In genomic region chr1:182779530-182779929, GRCh38 we compare ENCODE assay signal across 36 cellular contexts.
"Had no signal": no experiment of that assay in that cellular context is flagged by ENCODE, and none has a peak within 500 bp of the region (broad histone marks: within the 10 kb centered on the region; RNA-seq: fewer than 3 reads in every experiment).

No MANE protein-coding gene starts in this region.

- H3K9me3 Mint-ChIP-seq: activated naive CD4-positive, alpha-beta T cell treated with anti-CD3 and anti-CD28 coated beads for 36 hours; activated naive CD4-positive, alpha-beta T cell treated with anti-CD3 and anti-CD28 coated beads, Interleukin-2, amount 10 ng/mL, durations not matched to agents 7 days and 5 days; activated naive CD4-positive, alpha-beta T cell treated with anti-CD3 and anti-CD28 coated beads, Interleukin-2, amount 50 U/mL, for 24 hours; activated naive CD4-positive, alpha-beta T cell treated with anti-CD3 and anti-CD28 coated beads, Interleukin-2, amount 50 U/mL, for 72 hours; activated naive CD8-positive, alpha-beta T cell treated with anti-CD3 and anti-CD28 coated beads for 36 hours; activated naive CD8-positive, alpha-beta T cell treated with anti-CD3 and anti-CD28 coated beads, Interleukin-2, amount 10 ng/mL, durations not matched to agents 7 days and 5 days; activated naive CD8-positive, alpha-beta T cell treated with anti-CD3 and anti-CD28 coated beads, Interleukin-2, amount 50 U/mL, for 24 hours; activated T-cell treated with anti-CD3 and anti-CD28 coated beads, Interleukin-2, amount 50 U/mL, for 24 hours; activated T-cell treated with anti-CD3 and anti-CD28 coated beads, Interleukin-2, amount 50 U/mL, for 4 hours; activated T-cell treated with anti-CD3 and anti-CD28 coated beads, Interleukin-2, amount 50 U/mL, for 72 hours; activated T-helper 1 cell treated with anti-CD3 and anti-CD28 coated beads, Interleukin-12 subunit alpha, Interleukin-12 subunit beta, Interleukin-2, Interleukin-4 antibody, amounts not matched to agents 30 ng/mL and 10 ng/mL and 1 ng/mL, durations not matched to agents 14 hours and 24 hours and 36 hours; activated T-helper 17 cell treated with anti-CD3 and anti-CD28 coated beads, Interleukin-2, amount 50 U/mL, for 72 hours; activated T-helper 2 cell treated with anti-CD3 and anti-CD28 coated beads, Interferon-gamma antibody, Interleukin-2, Interleukin-4, amounts not matched to agents 10 μg/mL and 5 μg/mL and 100 μg/mL, durations not matched to agents 14 hours and 24 hours and 36 hours; brain; central memory CD8-positive, alpha-beta T cell had no signal

- H3K27ac Mint-ChIP-seq: activated naive CD4-positive, alpha-beta T cell treated with anti-CD3 and anti-CD28 coated beads for 36 hours; activated naive CD4-positive, alpha-beta T cell treated with anti-CD3 and anti-CD28 coated beads, Interleukin-2, amount 10 ng/mL, durations not matched to agents 7 days and 5 days; activated naive CD4-positive, alpha-beta T cell treated with anti-CD3 and anti-CD28 coated beads, Interleukin-2, amount 50 U/mL, for 24 hours; activated naive CD4-positive, alpha-beta T cell treated with anti-CD3 and anti-CD28 coated beads, Interleukin-2, amount 50 U/mL, for 72 hours; activated naive CD8-positive, alpha-beta T cell; activated naive CD8-positive, alpha-beta T cell treated with anti-CD3 and anti-CD28 coated beads for 36 hours; activated naive CD8-positive, alpha-beta T cell treated with anti-CD3 and anti-CD28 coated beads, Interleukin-2, amount 10 ng/mL, durations not matched to agents 7 days and 5 days; activated naive CD8-positive, alpha-beta T cell treated with anti-CD3 and anti-CD28 coated beads, Interleukin-2, amount 50 U/mL, for 24 hours; activated T-cell treated with anti-CD3 and anti-CD28 coated beads, Interleukin-2, amount 50 U/mL, for 24 hours; activated T-cell treated with anti-CD3 and anti-CD28 coated beads, Interleukin-2, amount 50 U/mL, for 72 hours; activated T-helper 1 cell treated with anti-CD3 and anti-CD28 coated beads, Interleukin-12 subunit alpha, Interleukin-12 subunit beta, Interleukin-2, Interleukin-4 antibody, amounts not matched to agents 30 ng/mL and 10 ng/mL and 1 ng/mL, durations not matched to agents 14 hours and 24 hours and 36 hours; activated T-helper 17 cell treated with anti-CD3 and anti-CD28 coated beads, Interleukin-2, amount 50 U/mL, for 72 hours; activated T-helper 2 cell treated with anti-CD3 and anti-CD28 coated beads, Interferon-gamma antibody, Interleukin-2, Interleukin-4, amounts not matched to agents 10 μg/mL and 5 μg/mL and 100 μg/mL, durations not matched to agents 14 hours and 24 hours and 36 hours; brain had no signal

- H3K4me3 ChIP-seq: adrenal gland, ascending aorta, body of pancreas, breast epithelium, cardiac muscle cell had no signal

- H3K36me3 Mint-ChIP-seq: activated naive CD4-positive, alpha-beta T cell treated with anti-CD3 and anti-CD28 coated beads, Interleukin-2, amount 10 ng/mL, durations not matched to agents 7 days and 5 days; activated naive CD4-positive, alpha-beta T cell treated with anti-CD3 and anti-CD28 coated beads, Interleukin-2, amount 50 U/mL, for 24 hours; activated naive CD4-positive, alpha-beta T cell treated with anti-CD3 and anti-CD28 coated beads, Interleukin-2, amount 50 U/mL, for 72 hours; activated naive CD8-positive, alpha-beta T cell; activated naive CD8-positive, alpha-beta T cell treated with anti-CD3 and anti-CD28 coated beads for 36 hours; activated naive CD8-positive, alpha-beta T cell treated with anti-CD3 and anti-CD28 coated beads, Interleukin-2, amount 10 ng/mL, durations not matched to agents 7 days and 5 days; brain had no signal

- H3K27me3 Mint-ChIP-seq: activated naive CD4-positive, alpha-beta T cell treated with anti-CD3 and anti-CD28 coated beads, Interleukin-2, amount 50 U/mL, for 24 hours had no signal

- ATAC-seq: activated naive CD4-positive, alpha-beta T cell treated with anti-CD3 and anti-CD28 coated beads, Interleukin-2, amount 50 U/mL, for 72 hours; activated naive CD8-positive, alpha-beta T cell treated with anti-CD3 and anti-CD28 coated beads, Interleukin-2, amount 50 U/mL, for 24 hours; activated T-cell treated with anti-CD3 and anti-CD28 coated beads, Interleukin-2, amount 50 U/mL, for 4 hours; activated T-cell treated with anti-CD3 and anti-CD28 coated beads, Interleukin-2, amount 50 U/mL, for 72 hours; activated T-helper 17 cell treated with anti-CD3 and anti-CD28 coated beads, Interleukin-2, amount 50 U/mL, for 72 hours; body of pancreas had no signal

- H3K36me3 ChIP-seq: adrenal gland, ascending aorta, brain microvascular endothelial cell, breast epithelium, cardiac muscle cell had no signal

- H3K27ac ChIP-seq: adrenal gland, ascending aorta, body of pancreas, brain microvascular endothelial cell, breast epithelium, cardiac muscle cell had no signal

- H3K4me3 Mint-ChIP-seq: activated naive CD4-positive, alpha-beta T cell treated with anti-CD3 and anti-CD28 coated beads for 36 hours; activated naive CD4-positive, alpha-beta T cell treated with anti-CD3 and anti-CD28 coated beads, Interleukin-2, amount 10 ng/mL, durations not matched to agents 7 days and 5 days; activated naive CD4-positive, alpha-beta T cell treated with anti-CD3 and anti-CD28 coated beads, Interleukin-2, amount 50 U/mL, for 24 hours; activated naive CD8-positive, alpha-beta T cell; activated naive CD8-positive, alpha-beta T cell treated with anti-CD3 and anti-CD28 coated beads for 36 hours; activated naive CD8-positive, alpha-beta T cell treated with anti-CD3 and anti-CD28 coated beads, Interleukin-2, amount 10 ng/mL, durations not matched to agents 7 days and 5 days; activated naive CD8-positive, alpha-beta T cell treated with anti-CD3 and anti-CD28 coated beads, Interleukin-2, amount 50 U/mL, for 24 hours; activated T-cell treated with anti-CD3 and anti-CD28 coated beads, Interleukin-2, amount 50 U/mL, for 24 hours; activated T-cell treated with anti-CD3 and anti-CD28 coated beads, Interleukin-2, amount 50 U/mL, for 4 hours; activated T-cell treated with anti-CD3 and anti-CD28 coated beads, Interleukin-2, amount 50 U/mL, for 72 hours; activated T-helper 1 cell treated with anti-CD3 and anti-CD28 coated beads, Interleukin-12 subunit alpha, Interleukin-12 subunit beta, Interleukin-2, Interleukin-4 antibody, amounts not matched to agents 30 ng/mL and 10 ng/mL and 1 ng/mL, durations not matched to agents 14 hours and 24 hours and 36 hours; activated T-helper 17 cell treated with anti-CD3 and anti-CD28 coated beads, Interleukin-2, amount 50 U/mL, for 72 hours; brain; central memory CD8-positive, alpha-beta T cell had no signal

- DNase-seq: activated effector memory CD4-positive, alpha-beta T cell treated with anti-CD3 and anti-CD28 coated beads, Interleukin-2, amount 50 U/mL, for 16 hours; activated effector memory CD4-positive, alpha-beta T cell treated with Interleukin-2 at 50 U/mL for 16 hours; activated gamma-delta T cell; activated gamma-delta T cell treated with Interleukin-2 at 50 U/mL for 16 hours; activated naive CD4-positive, alpha-beta T cell; activated naive CD4-positive, alpha-beta T cell treated with anti-CD3 and anti-CD28 coated beads for 36 hours; activated naive CD4-positive, alpha-beta T cell treated with anti-CD3 and anti-CD28 coated beads, Interleukin-2, amount 10 ng/mL, durations not matched to agents 7 days and 5 days; activated naive CD4-positive, alpha-beta T cell treated with anti-CD3 and anti-CD28 coated beads, Interleukin-2, amount 50 U/mL, for 16 hours; activated naive CD4-positive, alpha-beta T cell treated with Interleukin-2 at 50 U/mL for 16 hours; activated naive CD8-positive, alpha-beta T cell treated with anti-CD3 and anti-CD28 coated beads for 36 hours; activated naive CD8-positive, alpha-beta T cell treated with anti-CD3 and anti-CD28 coated beads, Interleukin-2, amount 10 ng/mL, durations not matched to agents 7 days and 5 days; activated naive CD8-positive, alpha-beta T cell treated with anti-CD3 and anti-CD28 coated beads, Interleukin-2, amount 50 U/mL, for 24 hours; activated T-cell treated with anti-CD3 and anti-CD28 coated beads, Interleukin-2, amount 50 U/mL, for 24 hours; activated T-cell treated with anti-CD3 and anti-CD28 coated beads, Interleukin-2, amount 50 U/mL, for 4 hours; activated T-cell treated with anti-CD3 and anti-CD28 coated beads, Interleukin-2, amount 50 U/mL, for 48 hours; activated T-cell treated with anti-CD3 and anti-CD28 coated beads, Interleukin-2, amount 50 U/mL, for 72 hours; adrenal gland; amniotic stem cell; amygdala; anterior cingulate cortex; aorta; body of pancreas; brain microvascular endothelial cell; central memory CD4-positive, alpha-beta T cell; cerebellar nuclear complex had no signal

- H3K27me3 ChIP-seq: adrenal gland, ascending aorta, body of pancreas, brain microvascular endothelial cell, breast epithelium, cardiac muscle cell had no signal

- H3K9me3 ChIP-seq: adrenal gland, ascending aorta, body of pancreas, breast epithelium had no signal

- H3K4me1 ChIP-seq: adrenal gland, ascending aorta, body of pancreas, breast epithelium had no signal
